ENCODE assay signal across 4 cellular contexts in genomic region chr12:130613831-130614230, GRCh38.
"Had no signal": no experiment of that assay in that cellular context is flagged by ENCODE, and none has a peak within 500 bp of the region (broad histone marks: within the 10 kb centered on the region; RNA-seq: fewer than 3 reads in every experiment).

No MANE protein-coding gene starts in this region.

- H3K27ac Mint-ChIP-seq: GM23338, H9 had no signal

- H3K9me3 Mint-ChIP-seq: H9 had no signal

- H3K4me3 ChIP-seq: GM23338 had no signal

- H3K4me3 Mint-ChIP-seq: GM23338, H9 had no signal

- DNase-seq: H9, HCEC 1CT, IMR-90 had no signal

- H3K4me1 Mint-ChIP-seq: GM23338 had no signal
